1 cellular context compared by ENCODE assay signal in genomic region chr18:61851279-61851678, GRCh38.
TF ChIP-seq lines count a peak whose summit lies in the region.

No MANE protein-coding gene starts in this region.

TF ChIP-seq in IMR-90, 13 proteins besides CTCF, POLR2A, EP300 and RAD21 (continued from another document):
- TF ChIP-seq SMC3 (IDR thresholded peaks at IDR 0.05; ENCODE audit: low read depth, low read length): no peak
- no peak for TF ChIP-seq NFE2L2 (IDR thresholded peaks at IDR 0.05; ENCODE audit: low read depth, low read length)
